In genomic region chr1:16011936-16012589, GRCh38 we compare ENCODE assay signal across 1 cellular context.
TF ChIP-seq lines count a peak whose summit lies in the region.

No MANE protein-coding gene starts in this region.

TF ChIP-seq in GM12878, 131 proteins besides CTCF, POLR2A, EP300 and RAD21:
- TF ChIP-seq HCFC1 (IDR thresholded peaks at IDR 0.05; ENCODE audit: low read length) (no peak), RB1 (IDR thresholded peaks at IDR 0.05; ENCODE audit: borderline replicate concordance) (no peak), SMAD1 (IDR thresholded peaks at IDR 0.05; ENCODE audit: low read depth, partially characterized antibody) (no peak), WRNIP1 (IDR thresholded peaks at IDR 0.05; ENCODE audit: borderline replicate concordance, low read depth, low read length) (no peak), CREM (IDR thresholded peaks at IDR 0.05; ENCODE audit: low read depth) (no peak)
